In genomic region chr19:30675086-30675485, GRCh38 we compare ENCODE assay signal across 25 cellular contexts.
"Had no signal": no experiment of that assay in that cellular context is flagged by ENCODE, and none has a peak within 500 bp of the region (broad histone marks: within the 10 kb centered on the region; RNA-seq: fewer than 3 reads in every experiment).

No MANE protein-coding gene starts in this region.

- H2AFZ ChIP-seq: hepatocyte had no signal

- H3K4me1 ChIP-seq: foreskin keratinocyte, left lung, lower lobe of right lung had no signal

- H3K9me3 Mint-ChIP-seq: dendritic cell treated with granulocyte-macrophage colony-stimulating factor and Interleukin-4, amounts not matched to agents 40 ng/mL and 50 ng/mL, for 4 days; immature natural killer cell; mesothelial cell of epicardium had no signal

- H3K36me3 ChIP-seq: esophagus muscularis mucosa, gastroesophageal sphincter, heart left ventricle, left lung, lower lobe of right lung had no signal

- H3K4me3 Mint-ChIP-seq: dendritic cell treated with granulocyte-macrophage colony-stimulating factor and Interleukin-4, amounts not matched to agents 40 ng/mL and 50 ng/mL, for 4 days; immature natural killer cell; mesothelial cell of epicardium; naive B cell; naive thymus-derived CD8-positive, alpha-beta T cell had no signal

- H3K36me3 Mint-ChIP-seq: immature natural killer cell; mesothelial cell of epicardium; naive B cell; naive thymus-derived CD8-positive, alpha-beta T cell had no signal

- H3K9me3 ChIP-seq: esophagus muscularis mucosa, gastroesophageal sphincter, heart left ventricle, left lung, lower lobe of right lung, mucosa of descending colon had no signal

- H3K4me3 ChIP-seq: esophagus muscularis mucosa, gastroesophageal sphincter, heart left ventricle, hepatocyte, left lung, lower lobe of right lung, mucosa of descending colon had no signal

- DNase-seq: cortex of kidney; effector CD8-positive, alpha-beta T cell; erythroblast; foreskin keratinocyte; heart left ventricle; hypothalamus; immature natural killer cell; left cardiac atrium; left lung; left ventricle myocardium superior; lower lobe of right lung; mesenchymal stem cell; mucosa of descending colon; naive B cell; naive thymus-derived CD8-positive, alpha-beta T cell had no signal

- H3K27me3 Mint-ChIP-seq: dendritic cell treated with granulocyte-macrophage colony-stimulating factor and Interleukin-4, amounts not matched to agents 40 ng/mL and 50 ng/mL, for 4 days had no signal

- H3K27ac Mint-ChIP-seq: dendritic cell treated with granulocyte-macrophage colony-stimulating factor and Interleukin-4, amounts not matched to agents 40 ng/mL and 50 ng/mL, for 4 days; immature natural killer cell; mesothelial cell of epicardium; naive B cell; naive thymus-derived CD8-positive, alpha-beta T cell had no signal

- H3K79me2 ChIP-seq: hepatocyte had no signal

- H3K27me3 ChIP-seq: hepatocyte had no signal

- H3K27ac ChIP-seq: epithelial cell of prostate, esophagus muscularis mucosa, foreskin keratinocyte, gastroesophageal sphincter, heart left ventricle, hepatocyte, left lung, lower lobe of right lung had no signal

- H3K4me1 Mint-ChIP-seq: immature natural killer cell; mesothelial cell of epicardium; naive B cell; naive thymus-derived CD8-positive, alpha-beta T cell had no signal

- FAIRE-seq: colon, endometrium, frontal cortex, keratinocyte had no signal

- H3K4me2 ChIP-seq: hepatocyte had no signal

- ATAC-seq: foreskin keratinocyte; gastroesophageal sphincter; heart left ventricle; left cardiac atrium; left lung; left ventricle myocardium superior; lower lobe of right lung; mucosa of descending colon; naive thymus-derived CD8-positive, alpha-beta T cell had no signal
